8 cellular contexts compared by ENCODE assay signal in genomic region chr12:110582286-110583136, GRCh38. TPM values are rescaled to one million over a fixed set of nuclear protein-coding genes. Genes with fewer than 3 reads are reported as not detected.
A peak's percentile ranks its signal among the peaks of the same experiment; 100 is the strongest.
DNase-seq lines count a peak whose midpoint lies in the region; ATAC-seq, FAIRE-seq and TF ChIP-seq lines count a peak whose summit lies in the region.

No MANE protein-coding gene starts in this region.

- DNase-seq in Caki2 (ENCODE audit: low read depth) (peak; percentile 62), T-helper 9 cell (peak; percentile 72), K562 (ENCODE audit: extremely low read depth in 1 of 4, low spot score in 3 of 4) (peak; percentile 59 to 78 (median 69)), urothelium cell line (ENCODE audit: low spot score) (no peak)

- BruUV-seq in K562 (replicated peaks; lab: Mats Ljungman, UMichigan), result no TSS peak

- H3K9ac ChIP-seq in K562 (ENCODE audit: insufficient read depth in 1 of 2, low read depth in 2 of 2, low read length in 2 of 2) (peak overlapping the region; percentile 85 to 95), skeletal muscle tissue (ENCODE audit: low read depth in 1 of 3, low read length in 3 of 3) (peak overlapping the region; percentile 83 to 95 (median 93))

- H3K79me2 ChIP-seq in K562 (ENCODE audit: control insufficient read depth, insufficient read depth, low read length), result peaks cover 59% of the 10 kb centered on the region

- ATAC-seq in GM19397 (IDR thresholded peaks at IDR 0.05; ENCODE audit: unreplicated experiment), result peak; percentile 48
- peak; percentile 36 for ATAC-seq in HG03521 (IDR thresholded peaks at IDR 0.05; ENCODE audit: unreplicated experiment)
- ATAC-seq in K562, result peak; percentile 40

- in situ Hi-C loops in Caki2 (cut with HindIII; ENCODE audit: low pct_unique_long_range_greater_than_20kb, low sequenced_read_pairs) (no loop called here), K562 (cut with MboI) (no loop called here)

- H3K9me3 ChIP-seq in K562 (replicated peaks; ENCODE audit: control insufficient read depth, insufficient read depth, low read depth, low read length), result no peaks in the 10 kb centered on the region
- no peaks in the 10 kb centered on the region for H3K9me3 ChIP-seq in iPS-18c (ENCODE audit: control insufficient read depth, insufficient read depth, low read length)
- no peaks in the 10 kb centered on the region for H3K9me3 ChIP-seq in skeletal muscle tissue (ENCODE audit: control insufficient read depth in 3 of 3, low read length in 3 of 3)

- CTCF ChIA-PET in K562 (lab: Yijun Ruan, JAX; ENCODE audit: low intra/inter-chr PET ratio), result no interaction called here

- TF ChIP-seq CTCF in K562 (IDR thresholded peaks at IDR 0.05 in 2 of 3, conservative IDR thresholded peaks at IDR 0.05 in 1 of 3; ENCODE audit: insufficient read depth in 2 of 3, low read depth in 1 of 3, low read length in 3 of 3), result no peak

- under 1% methylated on average over 78 of the region's 104 CpGs for WGBS in K562 (ENCODE audit: insufficient coverage, low coverage, missing lambda C conversion rate)

- H4K20me1 ChIP-seq in K562 (replicated peaks; ENCODE audit: control insufficient read depth, insufficient read depth, low read length), result peaks cover 27% of the 10 kb centered on the region

- H3K27me3 ChIP-seq in K562 (ENCODE audit: control insufficient read depth in 2 of 2, insufficient read depth in 2 of 2, low read length in 2 of 2), result no peaks in the 10 kb centered on the region
- no peaks in the 10 kb centered on the region for H3K27me3 ChIP-seq in skeletal muscle tissue (ENCODE audit: control insufficient read depth in 3 of 3, insufficient read depth in 3 of 3, low read length in 3 of 3)

- no peak for TF ChIP-seq POLR2A in K562 (conservative IDR thresholded peaks at IDR 0.05)

- TF ChIP-seq RAD21 in K562 (CRISPR knock-in tag; conservative IDR thresholded peaks at IDR 0.05 in 1 of 2, IDR thresholded peaks at IDR 0.05 in 1 of 2), result no peak

- no peaks in the 10 kb centered on the region for H3K9me1 ChIP-seq in K562 (ENCODE audit: control insufficient read depth, insufficient read depth, low read length)

- POLR2A ChIA-PET in K562 (lab: Yijun Ruan, JAX), result interaction anchor here (1.0 to 1.8 kb wide), 2 partner anchors 15 to 72 kb away, joined by 3 to 5 read pairs; no protein-coding TSS in a partner anchor

- H3K4me1 ChIP-seq in K562 (replicated peaks in 1 of 2; ENCODE audit: control insufficient read depth in 2 of 2, insufficient read depth in 2 of 2, low read length in 2 of 2) (peaks cover 28 to 31% of the 10 kb centered on the region in 2 experiments), skeletal muscle tissue (ENCODE audit: control insufficient read depth in 3 of 3, insufficient read depth in 3 of 3, low read length in 3 of 3) (peaks cover 46 to 70% (median 50%) of the 10 kb centered on the region in 3 donors)

- peak overlapping the region; percentile 92 for H3K4me2 ChIP-seq in K562 (ENCODE audit: insufficient read depth, low read length)

- no peak for TF ChIP-seq EP300 in K562 (IDR thresholded peaks at IDR 0.05; ENCODE audit: low read length)

- H3K36me3 ChIP-seq in K562 (ENCODE audit: control insufficient read depth, insufficient read depth, low read length) (no peaks in the 10 kb centered on the region; the same call in 2 of the 3 replicates), skeletal muscle tissue (ENCODE audit: control insufficient read depth in 3 of 3, insufficient read depth in 3 of 3, low read length in 3 of 3) (peaks cover 0 to 3% (median 0%) of the 10 kb centered on the region in 3 donors)

- FAIRE-seq in K562 (lab: Jason Lieb, UNC) (no peak), urothelium cell line (lab: Jason Lieb, UNC) (no peak)

- peak overlapping the region; percentile 84 for H3K27ac ChIP-seq in K562 (ENCODE audit: extremely low read depth, low read depth, low read length)
- H3K27ac ChIP-seq in skeletal muscle tissue (ENCODE audit: low read depth, low read length), result peak overlapping the region; percentile 96

- intact Hi-C loops in K562 (cut with micrococcal nuclease), result no loop called here

- peak overlapping the region; percentile 75 for H2AFZ ChIP-seq in K562 (ENCODE audit: low read depth, low read length)

- H3K4me3 ChIP-seq in K562 (peak overlapping the region; percentile 87), iPS-18c (ENCODE audit: insufficient read depth, low read depth, low read length) (peak overlapping the region; percentile 74), skeletal muscle tissue (ENCODE audit: low read length in 3 of 3) (peak overlapping the region; percentile 91 to 97 (median 95))

TF ChIP-seq in K562, 482 proteins besides CTCF, POLR2A, EP300 and RAD21 (continues in another document):
- 0 out of 2 replicates have a peak, but pooled peaks have one; percentile 12 for TF ChIP-seq HDAC2 (IDR thresholded peaks at IDR 0.05)
- TF ChIP-seq IFI16 (CRISPR knock-in tag; IDR thresholded peaks at IDR 0.05), result no peak
- 0 out of 2 replicates have a peak, but pooled peaks have one; percentile 26 for TF ChIP-seq KLF1 (tag; IDR thresholded peaks at IDR 0.05)
- TF ChIP-seq ZNF217 (CRISPR knock-in tag; IDR thresholded peaks at IDR 0.05), result no peak
- peak; percentile 16 for TF ChIP-seq PRDM10 (IDR thresholded peaks at IDR 0.05; ENCODE audit: partially characterized antibody)
- TF ChIP-seq RBFOX2 (IDR thresholded peaks at IDR 0.05; ENCODE audit: low read depth, low read length), result peak; percentile 81

RNA-seq across cellular contexts. Expression of gene PPTC7, which starts 0.6 kb away (rescaled TPM):
- total RNA-seq in Caki2 (2014; rRNA removed; shearing (Covaris generic); ENCODE audit: low replicate concordance), result 6.1 TPM in 2 replicates
- total RNA-seq in K562 (2011; cell fraction: chromatin; rRNA removed; ENCODE audit: low replicate concordance), result 18.9 and 40.1 TPM in 2 replicates
- total RNA-seq in K562 (2011; cell fraction: nucleolus; rRNA removed), result 12.0 and 15.0 TPM in 2 replicates
- 29.2 and 51.3 TPM in 2 replicates for total RNA-seq in K562 (2011; cell fraction: nucleoplasm; rRNA removed)
- total RNA-seq in K562 (2014; rRNA removed) (5.3 and 5.4 TPM in 2 replicates), K562 (2014; rRNA removed; fragmentation: Illumina TruSeq; extraction: Trizol) (11.9 and 12.1 TPM in 2 replicates), K562 (2015; rRNA removed; fragmentation: Illumina TruSeq; extraction: Trizol) (7.6 and 8.0 TPM in 2 replicates), K562 (2021) (19.3 and 21.8 TPM in 2 replicates), skeletal muscle tissue (6.3 TPM)
- polyA plus RNA-seq in K562 (2011; rRNA removed) (21.6 and 23.1 TPM in 2 replicates), K562 (2014; fragmentation: Illumina TruSeq; extraction: Trizol) (18.2 and 19.5 TPM in 2 replicates), K562 (2014; fragmentation: Nextera tagmentation; extraction: Ambion mirVana) (1 to 10 TPM; 2.6 to 4.7 TPM), K562 (2014; rRNA removed) (15.2 and 16.9 TPM in 2 replicates)
- polyA plus RNA-seq in K562 (2011; cell fraction: cytosol; rRNA removed), result 7.9 and 14.3 TPM in 2 replicates
- 17.9 and 24.3 TPM in 2 replicates for polyA plus RNA-seq in K562 (2011; cell fraction: nucleus; rRNA removed)
- polyA plus RNA-seq in K562 (2012), result 13.8 and 15.4 TPM in 2 replicates
- 36.0 and 39.7 TPM in 2 replicates for polyA minus RNA-seq in K562 (2011; rRNA and poly(A)+ RNA removed)
- polyA minus RNA-seq in K562 (2011; cell fraction: cytosol; rRNA and poly(A)+ RNA removed), result 14.9 and 17.1 TPM in 2 replicates
- 11.0 and 20.3 TPM in 2 replicates for polyA minus RNA-seq in K562 (2011; cell fraction: nucleus; rRNA and poly(A)+ RNA removed)

RNA-seq across cellular contexts. Expression of gene TCTN1, which starts 31.4 kb away (rescaled TPM):
- 22.3 and 51.3 TPM in 2 replicates for total RNA-seq in Caki2 (2014; rRNA removed; shearing (Covaris generic); ENCODE audit: low replicate concordance)
- total RNA-seq in K562 (2011; cell fraction: chromatin; rRNA removed; ENCODE audit: low replicate concordance), result 16.6 and 18.2 TPM in 2 replicates
- total RNA-seq in K562 (2011; cell fraction: nucleolus; rRNA removed), result 8.3 and 13.5 TPM in 2 replicates
- total RNA-seq in K562 (2011; cell fraction: nucleoplasm; rRNA removed), result 15.0 and 27.9 TPM in 2 replicates
- total RNA-seq in K562 (2014; rRNA removed) (5.1 and 5.5 TPM in 2 replicates), K562 (2014; rRNA removed; fragmentation: Illumina TruSeq; extraction: Trizol) (3.7 and 4.7 TPM in 2 replicates), K562 (2015; rRNA removed; fragmentation: Illumina TruSeq; extraction: Trizol) (5.1 and 6.3 TPM in 2 replicates), K562 (2021) (3.8 and 4.0 TPM in 2 replicates), skeletal muscle tissue (14.1 TPM)
- polyA plus RNA-seq in K562 (2011; rRNA removed) (11.4 and 12.5 TPM in 2 replicates), K562 (2014; fragmentation: Illumina TruSeq; extraction: Trizol) (4.2 and 5.7 TPM in 2 replicates), K562 (2014; fragmentation: Nextera tagmentation; extraction: Ambion mirVana) (under 1 TPM; 0.32 to 0.98 TPM), K562 (2014; rRNA removed) (3.7 and 7.2 TPM in 2 replicates)
- polyA plus RNA-seq in K562 (2011; cell fraction: cytosol; rRNA removed), result 9.8 and 10.2 TPM in 2 replicates
- polyA plus RNA-seq in K562 (2011; cell fraction: nucleus; rRNA removed), result 26.2 and 26.6 TPM in 2 replicates
- 6.4 and 15.2 TPM in 2 replicates for polyA plus RNA-seq in K562 (2012)
- 9.4 and 10.4 TPM in 2 replicates for polyA minus RNA-seq in K562 (2011; rRNA and poly(A)+ RNA removed)
- 2.3 and 5.8 TPM in 2 replicates for polyA minus RNA-seq in K562 (2011; cell fraction: cytosol; rRNA and poly(A)+ RNA removed)
- polyA minus RNA-seq in K562 (2011; cell fraction: nucleus; rRNA and poly(A)+ RNA removed), result 10.5 and 16.1 TPM in 2 replicates
